ENCODE assay signal across 35 cellular contexts in genomic region chr1:114770989-114771388, GRCh38. TPM values are rescaled to one million over a fixed set of nuclear protein-coding genes. Genes with fewer than 3 reads are reported as not detected.
DNase-seq lines count a peak whose midpoint lies in the region; ATAC-seq, FAIRE-seq and TF ChIP-seq lines count a peak whose summit lies in the region.
"Had no signal": no experiment of that assay in that cellular context is flagged by ENCODE, and none has a peak within 500 bp of the region (broad histone marks: within the 10 kb centered on the region; RNA-seq: fewer than 3 reads in every experiment).

No MANE protein-coding gene starts in this region.

- H3K36me3 ChIP-seq in PC-3 (ENCODE audit: low read depth, low read length) = peaks cover 23% of the 10 kb centered on the region; the same call in 1 of the 2 replicates
- peaks cover 3% of the 10 kb centered on the region for H3K36me3 ChIP-seq in bronchial epithelial cell (ENCODE audit: control insufficient read depth, insufficient read depth, low read length)

- no peaks in the 10 kb centered on the region for H3F3A ChIP-seq in PC-3 (ENCODE audit: low read length, unreplicated experiment)

- no peaks in the 10 kb centered on the region for H4K20me1 ChIP-seq in PC-3 (ENCODE audit: low read length)
- H4K20me1 ChIP-seq: BLaER1; BLaER1 treated with 17β-estradiol and CSF1 and Interleukin-3, amounts not matched to agents 10 nM and 100 nM had no signal

- no peaks in the 10 kb centered on the region for H3K27me3 ChIP-seq in PC-3 (ENCODE audit: low read length)
- no peaks in the 10 kb centered on the region for H3K27me3 ChIP-seq in bronchial epithelial cell (ENCODE audit: control insufficient read depth, insufficient read depth, low read length)
- H3K27me3 ChIP-seq: BE2C; BLaER1; BLaER1 treated with 17β-estradiol and CSF1 and Interleukin-3, amounts not matched to agents 10 nM and 100 nM had no signal

- no peak overlapping the region for H3K27ac ChIP-seq in PC-3 (ENCODE audit: low read length)
- H3K27ac ChIP-seq in epithelial cell of prostate = peak overlapping the region; percentile 4
- H3K27ac ChIP-seq: 22Rv1; A549; BLaER1; BLaER1 treated with 17β-estradiol and CSF1 and Interleukin-3, amounts not matched to agents 10 nM and 100 nM; C4-2B had no signal

- H3K4me3 ChIP-seq in PC-3 (ENCODE audit: low read length) = no peak overlapping the region
- no peak overlapping the region for H3K4me3 ChIP-seq in bronchial epithelial cell (ENCODE audit: low read depth, low read length)
- H3K4me3 ChIP-seq: A549; BLaER1; BLaER1 treated with 17β-estradiol and CSF1 and Interleukin-3, amounts not matched to agents 10 nM and 100 nM had no signal

- H3K4me2 ChIP-seq in PC-3 (ENCODE audit: low read length) = no peak overlapping the region
- H3K4me2 ChIP-seq: A549; BLaER1; BLaER1 treated with 17β-estradiol and CSF1 and Interleukin-3, amounts not matched to agents 10 nM and 100 nM had no signal

- DNase-seq in GM19239 (ENCODE audit: insufficient read length, low spot score) (no peak), PC-3 (no peak), bronchial epithelial cell (ENCODE audit: low read depth) (peak; percentile 53), epithelial cell of prostate (ENCODE audit: low read depth, low spot score) (no peak), kidney tubule cell (ENCODE audit: low spot score) (no peak)
- DNase-seq in stimulated activated CD8-positive, alpha-beta memory T cell treated with anti-CD3 and anti-CD28 coated beads, Interleukin-4, amount 100 ng/mL, for 48 hours = no peak
- DNase-seq: 8988T; ACHN; AML-193; BE2C; C1 segment of cervical spinal cord; Caco-2; Calu3; CD4-positive, alpha-beta memory T cell; CD4-positive, alpha-beta T cell; CD4-positive, CD25-positive, alpha-beta regulatory T cell; CD8-positive, alpha-beta memory T cell; CD8-positive, alpha-beta T cell; COR-L47; DMS 273 treated with DMSO at 0.1 percent for 48 hours; DMS153; DMS53; DMS79; DMS79 treated with DMSO at 0.1 percent for 48 hours; DND-41; EL had no signal

- POLR2A ChIA-PET in PC-3 (lab: Charles Lee; ENCODE audit: unreplicated experiment) = no interaction called here

- no peaks in the 10 kb centered on the region for H3K9me2 ChIP-seq in PC-3 (replicated peaks; ENCODE audit: low read length)

- H3K9ac ChIP-seq in PC-3 (ENCODE audit: low read length) = no peak overlapping the region
- H3K9ac ChIP-seq: BLaER1; BLaER1 treated with 17β-estradiol and CSF1 and Interleukin-3, amounts not matched to agents 10 nM and 100 nM had no signal

- no peaks in the 10 kb centered on the region for H3K79me2 ChIP-seq in PC-3 (ENCODE audit: low read length)

- no peak for TF ChIP-seq CTCF in PC-3 (conservative IDR thresholded peaks at IDR 0.05; ENCODE audit: low read depth, low read length)
- TF ChIP-seq CTCF in bronchial epithelial cell (IDR thresholded peaks at IDR 0.05; ENCODE audit: insufficient read depth, low read length, severe bottlenecking) = no peak

- H2AFZ ChIP-seq in PC-3 (ENCODE audit: low read length) = no peak overlapping the region

- no peaks in the 10 kb centered on the region; the same call in 1 of the 2 replicates for H3K4me1 ChIP-seq in PC-3 (ENCODE audit: insufficient read depth, low read length)
- H3K4me1 ChIP-seq: A549, BE2C, BLaER1, Caco-2 had no signal

- no TSS peak for BruUV-seq in PC-3 (replicated peaks; lab: Mats Ljungman, UMichigan)

- FAIRE-seq in GM19239 (lab: Jason Lieb, UNC) (peak; percentile 55), bronchial epithelial cell (lab: Jason Lieb, UNC) (no peak)
- FAIRE-seq: A204.1, A549, D721Med had no signal

- CTCF ChIA-PET in PC-3 (lab: Charles Lee) = no interaction called here

- ATAC-seq in PC-3 (peak; percentile 64), GM18502 (IDR thresholded peaks at IDR 0.05; ENCODE audit: poor library complexity, unreplicated experiment) (no peak), GM21576 (IDR thresholded peaks at IDR 0.05; ENCODE audit: unreplicated experiment) (no peak)
- ATAC-seq: A549; CD8-positive, alpha-beta T cell had no signal

- H3K9me3 ChIP-seq in PC-3 (ENCODE audit: low read length) = no peaks in the 10 kb centered on the region
- H3K9me3 ChIP-seq: A549; BE2C; BLaER1; BLaER1 treated with 17β-estradiol and CSF1 and Interleukin-3, amounts not matched to agents 10 nM and 100 nM; Caco-2 had no signal

- intact Hi-C loops in PC-3 (cut with micrococcal nuclease) = no loop called here

RNA-seq across cellular contexts. Expression of gene SIKE1, which starts 9.5 kb away (rescaled TPM):
- total RNA-seq in PC-3 (2014; rRNA removed) (104 and 136 TPM in 2 replicates), bronchial epithelial cell (45.3 and 90.5 TPM in 2 replicates)

RNA-seq across cellular contexts. Expression of gene CSDE1, which starts 13.2 kb away (rescaled TPM):
- total RNA-seq in PC-3 (2014; rRNA removed) (380 and 480 TPM in 2 replicates), bronchial epithelial cell (875 and 1,184 TPM in 2 replicates)

RNA-seq across cellular contexts. Expression of gene NRAS, which starts 54.4 kb away (rescaled TPM):
- total RNA-seq in PC-3 (2014; rRNA removed) = 12.6 and 15.1 TPM in 2 replicates
- 78.2 and 83.6 TPM in 2 replicates for total RNA-seq in bronchial epithelial cell
